In the genomic region with DNA sequence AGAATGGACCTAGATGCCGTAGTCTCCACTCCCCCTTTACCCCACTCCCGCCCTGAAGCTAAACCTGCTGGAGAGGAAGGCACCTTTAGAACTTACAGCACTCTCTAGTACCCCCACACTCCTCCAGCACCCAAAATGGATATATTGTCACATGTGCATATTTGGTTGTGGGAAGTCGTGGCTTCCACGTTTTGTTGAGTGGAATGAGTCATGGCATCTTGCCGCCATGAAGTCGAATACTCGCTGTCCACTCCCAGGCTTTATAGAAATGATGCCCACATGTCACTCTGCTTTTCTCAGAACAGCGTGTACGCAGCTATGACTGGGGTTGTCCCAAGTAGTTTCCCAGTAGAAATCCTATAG, we compare ENCODE assay signal across 1 cellular context.
TF ChIP-seq lines count a peak whose summit lies in the region.

No MANE protein-coding gene starts in this region.

TF ChIP-seq in HCT116, 20 proteins besides CTCF, POLR2A, EP300 and RAD21 (continued from another document):
- TF ChIP-seq, protein P1, sequence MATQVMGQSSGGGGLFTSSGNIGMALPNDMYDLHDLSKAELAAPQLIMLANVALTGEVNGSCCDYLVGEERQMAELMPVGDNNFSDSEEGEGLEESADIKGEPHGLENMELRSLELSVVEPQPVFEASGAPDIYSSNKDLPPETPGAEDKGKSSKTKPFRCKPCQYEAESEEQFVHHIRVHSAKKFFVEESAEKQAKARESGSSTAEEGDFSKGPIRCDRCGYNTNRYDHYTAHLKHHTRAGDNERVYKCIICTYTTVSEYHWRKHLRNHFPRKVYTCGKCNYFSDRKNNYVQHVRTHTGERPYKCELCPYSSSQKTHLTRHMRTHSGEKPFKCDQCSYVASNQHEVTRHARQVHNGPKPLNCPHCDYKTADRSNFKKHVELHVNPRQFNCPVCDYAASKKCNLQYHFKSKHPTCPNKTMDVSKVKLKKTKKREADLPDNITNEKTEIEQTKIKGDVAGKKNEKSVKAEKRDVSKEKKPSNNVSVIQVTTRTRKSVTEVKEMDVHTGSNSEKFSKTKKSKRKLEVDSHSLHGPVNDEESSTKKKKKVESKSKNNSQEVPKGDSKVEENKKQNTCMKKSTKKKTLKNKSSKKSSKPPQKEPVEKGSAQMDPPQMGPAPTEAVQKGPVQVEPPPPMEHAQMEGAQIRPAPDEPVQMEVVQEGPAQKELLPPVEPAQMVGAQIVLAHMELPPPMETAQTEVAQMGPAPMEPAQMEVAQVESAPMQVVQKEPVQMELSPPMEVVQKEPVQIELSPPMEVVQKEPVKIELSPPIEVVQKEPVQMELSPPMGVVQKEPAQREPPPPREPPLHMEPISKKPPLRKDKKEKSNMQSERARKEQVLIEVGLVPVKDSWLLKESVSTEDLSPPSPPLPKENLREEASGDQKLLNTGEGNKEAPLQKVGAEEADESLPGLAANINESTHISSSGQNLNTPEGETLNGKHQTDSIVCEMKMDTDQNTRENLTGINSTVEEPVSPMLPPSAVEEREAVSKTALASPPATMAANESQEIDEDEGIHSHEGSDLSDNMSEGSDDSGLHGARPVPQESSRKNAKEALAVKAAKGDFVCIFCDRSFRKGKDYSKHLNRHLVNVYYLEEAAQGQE (IDR thresholded peaks at IDR 0.05; ENCODE audit: low read depth) = no peak
- peak; percentile 46 for TF ChIP-seq YY1 (IDR thresholded peaks at IDR 0.05; ENCODE audit: extremely low read depth, insufficient replicate concordance, low read depth, low read length)
